ENCODE assay signal across 1 cellular context in the genomic region with DNA sequence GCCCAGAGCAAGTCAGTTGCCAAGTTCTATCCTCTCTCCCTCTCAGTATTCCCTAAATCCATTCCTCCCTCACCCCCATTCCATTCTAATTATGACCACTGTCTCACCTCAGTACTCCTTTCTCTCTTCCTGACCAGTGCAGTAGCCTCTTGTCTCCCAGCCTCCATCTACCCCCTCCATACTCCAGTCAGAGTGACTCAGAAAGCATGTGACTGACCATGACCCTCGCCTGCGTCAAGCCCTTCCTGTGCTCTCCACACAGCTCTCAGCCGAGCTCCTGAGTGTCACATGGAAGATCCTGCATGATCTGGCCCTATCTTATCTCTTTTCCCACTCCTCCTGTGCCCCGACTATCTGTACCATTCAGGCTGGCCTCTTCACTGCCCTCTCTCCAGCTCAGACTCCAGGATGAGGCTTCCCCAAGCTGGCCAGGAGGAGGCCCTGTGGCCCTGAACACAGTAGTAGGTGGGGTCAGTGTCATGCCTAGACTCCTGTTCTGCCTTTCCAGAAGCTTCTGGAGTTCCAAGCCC.
A peak's percentile ranks its signal among the peaks of the same experiment; 100 is the strongest.
TF ChIP-seq lines count a peak whose summit lies in the region.

No MANE protein-coding gene starts in this region.

TF ChIP-seq in K562, 482 proteins besides CTCF, POLR2A, EP300 and RAD21 (continued from another document and continues in another):
- TF ChIP-seq, protein P1, sequence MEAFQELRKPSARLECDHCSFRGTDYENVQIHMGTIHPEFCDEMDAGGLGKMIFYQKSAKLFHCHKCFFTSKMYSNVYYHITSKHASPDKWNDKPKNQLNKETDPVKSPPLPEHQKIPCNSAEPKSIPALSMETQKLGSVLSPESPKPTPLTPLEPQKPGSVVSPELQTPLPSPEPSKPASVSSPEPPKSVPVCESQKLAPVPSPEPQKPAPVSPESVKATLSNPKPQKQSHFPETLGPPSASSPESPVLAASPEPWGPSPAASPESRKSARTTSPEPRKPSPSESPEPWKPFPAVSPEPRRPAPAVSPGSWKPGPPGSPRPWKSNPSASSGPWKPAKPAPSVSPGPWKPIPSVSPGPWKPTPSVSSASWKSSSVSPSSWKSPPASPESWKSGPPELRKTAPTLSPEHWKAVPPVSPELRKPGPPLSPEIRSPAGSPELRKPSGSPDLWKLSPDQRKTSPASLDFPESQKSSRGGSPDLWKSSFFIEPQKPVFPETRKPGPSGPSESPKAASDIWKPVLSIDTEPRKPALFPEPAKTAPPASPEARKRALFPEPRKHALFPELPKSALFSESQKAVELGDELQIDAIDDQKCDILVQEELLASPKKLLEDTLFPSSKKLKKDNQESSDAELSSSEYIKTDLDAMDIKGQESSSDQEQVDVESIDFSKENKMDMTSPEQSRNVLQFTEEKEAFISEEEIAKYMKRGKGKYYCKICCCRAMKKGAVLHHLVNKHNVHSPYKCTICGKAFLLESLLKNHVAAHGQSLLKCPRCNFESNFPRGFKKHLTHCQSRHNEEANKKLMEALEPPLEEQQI (IDR thresholded peaks at IDR 0.05): peak; percentile 93
- TF ChIP-seq SNAPC5 (CRISPR knock-in tag; IDR thresholded peaks at IDR 0.05) (no peak), PTTG1 (tag; IDR thresholded peaks at IDR 0.05; ENCODE audit: low read depth) (no peak; the same call in 1 of the 2 replicates), ZSCAN32 (CRISPR knock-in tag; IDR thresholded peaks at IDR 0.05) (no peak), GTF2A2 (tag; IDR thresholded peaks at IDR 0.05) (no peak), DIDO1 (tag; IDR thresholded peaks at IDR 0.05; ENCODE audit: low read depth) (no peak), ZNF316 (IDR thresholded peaks at IDR 0.05) (no peak; the same call in 1 of the 2 replicates), RFX5 (IDR thresholded peaks at IDR 0.05; ENCODE audit: low read depth, low read length) (no peak), ZNF76 (CRISPR knock-in tag; IDR thresholded peaks at IDR 0.05; ENCODE audit: borderline replicate concordance) (no peak), SIN3A (IDR thresholded peaks at IDR 0.05; ENCODE audit: borderline replicate concordance in 2 of 2, control insufficient read depth in 1 of 2, low read depth in 2 of 2, low read length in 2 of 2) (no peak), RBM14 (IDR thresholded peaks at IDR 0.05; ENCODE audit: borderline replicate concordance, insufficient read depth, low read depth, low read length) (no peak), LARP7 (IDR thresholded peaks at IDR 0.05) (peak; percentile 93; the same call in 1 of the 2 replicates), USF1 (CRISPR knock-in tag; IDR thresholded peaks at IDR 0.05) (peak; percentile 90), FOXP4 (CRISPR knock-in tag; IDR thresholded peaks at IDR 0.05; ENCODE audit: borderline replicate concordance) (peak; percentile 86), XRCC5 (IDR thresholded peaks at IDR 0.05; ENCODE audit: low read depth, low read length) (no peak), ESRRA (IDR thresholded peaks at IDR 0.05; ENCODE audit: borderline replicate concordance, low read depth) (no peak; the same call in 1 of the 2 replicates), MBD2 (IDR thresholded peaks at IDR 0.05; ENCODE audit: borderline replicate concordance, low read depth) (no peak; the same call in 1 of the 2 replicates), SRSF9 (IDR thresholded peaks at IDR 0.05; ENCODE audit: borderline replicate concordance, low read depth, low read length) (no peak), MBD1 (CRISPR knock-in tag; IDR thresholded peaks at IDR 0.05) (no peak), ATF1 (CRISPR knock-in tag; IDR thresholded peaks at IDR 0.05) (no peak), ATF1 (tag; IDR thresholded peaks at IDR 0.05) (peak; percentile 88), E2F5 (CRISPR knock-in tag; IDR thresholded peaks at IDR 0.05) (no peak), HMG20A (CRISPR knock-in tag; conservative IDR thresholded peaks at IDR 0.05) (no peak), SMAD1 (IDR thresholded peaks at IDR 0.05; ENCODE audit: low read depth, low read length, partially characterized antibody) (peak; percentile 82), PHF8 (IDR thresholded peaks at IDR 0.05; ENCODE audit: borderline replicate concordance, low read length) (no peak), CCAR2 (IDR thresholded peaks at IDR 0.05; ENCODE audit: low read depth, low read length) (no peak), NR3C1 (CRISPR knock-in tag; IDR thresholded peaks at IDR 0.05) (no peak), ZNF41 (CRISPR knock-in tag; conservative IDR thresholded peaks at IDR 0.05) (no peak), PCBP2 (IDR thresholded peaks at IDR 0.05; ENCODE audit: low read depth, low read length, poor library complexity, severe bottlenecking) (no peak), HSF4 (CRISPR knock-in tag; IDR thresholded peaks at IDR 0.05; ENCODE audit: borderline replicate concordance) (no peak; the same call in 1 of the 2 replicates), DMBX1 (CRISPR knock-in tag; IDR thresholded peaks at IDR 0.05; ENCODE audit: borderline replicate concordance) (peak; percentile 93), RFX1 (IDR thresholded peaks at IDR 0.05) (no peak), NR1H2 (CRISPR knock-in tag; IDR thresholded peaks at IDR 0.05) (no peak), OTX1 (CRISPR knock-in tag; IDR thresholded peaks at IDR 0.05) (no peak), PHF21A (IDR thresholded peaks at IDR 0.05; ENCODE audit: borderline replicate concordance, low read depth) (peak; percentile 84; the same call in 1 of the 2 replicates), JUN (IDR thresholded peaks at IDR 0.05; ENCODE audit: borderline replicate concordance, low read depth, low read length) (peak; percentile 92), JUN (CRISPR knock-in tag; IDR thresholded peaks at IDR 0.05; ENCODE audit: borderline replicate concordance) (no peak), MNT (conservative IDR thresholded peaks at IDR 0.05) (peak; percentile 76 to 92)
- TF ChIP-seq, protein P2, sequence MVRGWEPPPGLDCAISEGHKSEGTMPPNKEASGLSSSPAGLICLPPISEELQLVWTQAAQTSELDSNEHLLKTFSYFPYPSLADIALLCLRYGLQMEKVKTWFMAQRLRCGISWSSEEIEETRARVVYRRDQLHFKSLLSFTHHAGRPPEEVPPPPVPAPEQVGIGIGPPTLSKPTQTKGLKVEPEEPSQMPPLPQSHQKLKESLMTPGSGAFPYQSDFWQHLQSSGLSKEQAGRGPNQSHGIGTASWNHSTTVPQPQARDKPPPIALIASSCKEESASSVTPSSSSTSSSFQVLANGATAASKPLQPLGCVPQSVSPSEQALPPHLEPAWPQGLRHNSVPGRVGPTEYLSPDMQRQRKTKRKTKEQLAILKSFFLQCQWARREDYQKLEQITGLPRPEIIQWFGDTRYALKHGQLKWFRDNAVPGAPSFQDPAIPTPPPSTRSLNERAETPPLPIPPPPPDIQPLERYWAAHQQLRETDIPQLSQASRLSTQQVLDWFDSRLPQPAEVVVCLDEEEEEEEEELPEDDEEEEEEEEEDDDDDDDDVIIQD (CRISPR knock-in tag; IDR thresholded peaks at IDR 0.05): no peak; the same call in 1 of the 2 replicates
- TF ChIP-seq, protein P3, sequence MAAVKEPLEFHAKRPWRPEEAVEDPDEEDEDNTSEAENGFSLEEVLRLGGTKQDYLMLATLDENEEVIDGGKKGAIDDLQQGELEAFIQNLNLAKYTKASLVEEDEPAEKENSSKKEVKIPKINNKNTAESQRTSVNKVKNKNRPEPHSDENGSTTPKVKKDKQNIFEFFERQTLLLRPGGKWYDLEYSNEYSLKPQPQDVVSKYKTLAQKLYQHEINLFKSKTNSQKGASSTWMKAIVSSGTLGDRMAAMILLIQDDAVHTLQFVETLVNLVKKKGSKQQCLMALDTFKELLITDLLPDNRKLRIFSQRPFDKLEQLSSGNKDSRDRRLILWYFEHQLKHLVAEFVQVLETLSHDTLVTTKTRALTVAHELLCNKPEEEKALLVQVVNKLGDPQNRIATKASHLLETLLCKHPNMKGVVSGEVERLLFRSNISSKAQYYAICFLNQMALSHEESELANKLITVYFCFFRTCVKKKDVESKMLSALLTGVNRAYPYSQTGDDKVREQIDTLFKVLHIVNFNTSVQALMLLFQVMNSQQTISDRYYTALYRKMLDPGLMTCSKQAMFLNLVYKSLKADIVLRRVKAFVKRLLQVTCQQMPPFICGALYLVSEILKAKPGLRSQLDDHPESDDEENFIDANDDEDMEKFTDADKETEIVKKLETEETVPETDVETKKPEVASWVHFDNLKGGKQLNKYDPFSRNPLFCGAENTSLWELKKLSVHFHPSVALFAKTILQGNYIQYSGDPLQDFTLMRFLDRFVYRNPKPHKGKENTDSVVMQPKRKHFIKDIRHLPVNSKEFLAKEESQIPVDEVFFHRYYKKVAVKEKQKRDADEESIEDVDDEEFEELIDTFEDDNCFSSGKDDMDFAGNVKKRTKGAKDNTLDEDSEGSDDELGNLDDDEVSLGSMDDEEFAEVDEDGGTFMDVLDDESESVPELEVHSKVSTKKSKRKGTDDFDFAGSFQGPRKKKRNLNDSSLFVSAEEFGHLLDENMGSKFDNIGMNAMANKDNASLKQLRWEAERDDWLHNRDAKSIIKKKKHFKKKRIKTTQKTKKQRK (IDR thresholded peaks at IDR 0.05; ENCODE audit: borderline replicate concordance, low read depth, low read length): no peak
- TF ChIP-seq, protein P4, sequence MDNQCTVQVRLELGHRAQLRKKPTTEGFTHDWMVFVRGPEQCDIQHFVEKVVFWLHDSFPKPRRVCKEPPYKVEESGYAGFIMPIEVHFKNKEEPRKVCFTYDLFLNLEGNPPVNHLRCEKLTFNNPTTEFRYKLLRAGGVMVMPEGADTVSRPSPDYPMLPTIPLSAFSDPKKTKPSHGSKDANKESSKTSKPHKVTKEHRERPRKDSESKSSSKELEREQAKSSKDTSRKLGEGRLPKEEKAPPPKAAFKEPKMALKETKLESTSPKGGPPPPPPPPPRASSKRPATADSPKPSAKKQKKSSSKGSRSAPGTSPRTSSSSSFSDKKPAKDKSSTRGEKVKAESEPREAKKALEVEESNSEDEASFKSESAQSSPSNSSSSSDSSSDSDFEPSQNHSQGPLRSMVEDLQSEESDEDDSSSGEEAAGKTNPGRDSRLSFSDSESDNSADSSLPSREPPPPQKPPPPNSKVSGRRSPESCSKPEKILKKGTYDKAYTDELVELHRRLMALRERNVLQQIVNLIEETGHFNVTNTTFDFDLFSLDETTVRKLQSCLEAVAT (IDR thresholded peaks at IDR 0.05): peak; percentile 68 to 81; a peak in 3 of 4 replicates
- TF ChIP-seq, protein P5, sequence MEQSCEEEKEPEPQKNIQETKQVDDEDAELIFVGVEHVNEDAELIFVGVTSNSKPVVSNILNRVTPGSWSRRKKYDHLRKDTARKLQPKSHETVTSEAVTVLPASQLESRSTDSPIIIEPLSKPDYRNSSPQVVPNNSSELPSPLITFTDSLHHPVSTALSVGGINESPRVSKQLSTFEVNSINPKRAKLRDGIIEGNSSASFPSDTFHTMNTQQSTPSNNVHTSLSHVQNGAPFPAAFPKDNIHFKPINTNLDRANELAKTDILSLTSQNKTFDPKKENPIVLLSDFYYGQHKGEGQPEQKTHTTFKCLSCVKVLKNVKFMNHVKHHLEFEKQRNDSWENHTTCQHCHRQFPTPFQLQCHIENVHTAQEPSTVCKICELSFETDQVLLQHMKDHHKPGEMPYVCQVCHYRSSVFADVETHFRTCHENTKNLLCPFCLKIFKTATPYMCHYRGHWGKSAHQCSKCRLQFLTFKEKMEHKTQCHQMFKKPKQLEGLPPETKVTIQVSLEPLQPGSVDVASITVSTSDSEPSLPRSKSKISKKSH (CRISPR knock-in tag; IDR thresholded peaks at IDR 0.05): no peak
